Comparison of ENCODE assay signal across 39 cellular contexts in the genomic region with DNA sequence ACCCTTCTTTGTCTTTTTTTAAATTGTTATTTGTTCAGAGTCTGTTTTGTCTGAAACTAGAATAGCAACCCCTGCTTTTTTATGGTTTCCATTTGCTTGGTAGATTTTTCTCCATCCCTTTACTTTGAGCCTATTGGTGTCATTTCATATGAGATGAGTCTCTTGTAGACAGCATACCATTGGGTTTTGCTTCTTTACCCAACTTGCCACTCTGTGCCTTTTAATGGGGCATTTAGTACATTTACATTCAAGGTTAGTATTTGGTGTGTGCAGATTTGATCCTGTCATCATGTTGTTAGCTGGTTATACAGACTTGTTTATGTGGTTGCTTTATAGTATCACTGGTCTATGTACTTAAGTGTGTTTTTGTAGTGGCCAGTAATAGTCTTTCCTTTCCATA. TPM values are rescaled to one million over a fixed set of nuclear protein-coding genes. Genes with fewer than 3 reads are reported as not detected.
"Had no signal": no experiment of that assay in that cellular context is flagged by ENCODE, and none has a peak within 500 bp of the region (broad histone marks: within the 10 kb centered on the region; RNA-seq: fewer than 3 reads in every experiment).

No MANE protein-coding gene starts in this region.

- H3K27ac Mint-ChIP-seq: activated B cell treated with CpG ODN at 0.5 μM for 24 hours; activated CD4-positive, alpha-beta memory T cell treated with anti-CD3 and anti-CD28 coated beads for 36 hours; activated CD4-positive, alpha-beta T cell treated with anti-CD3 and anti-CD28 coated beads, Interleukin-2, amount 10 ng/mL, durations not matched to agents 24 days and 14 days; activated CD8-positive, alpha-beta memory T cell treated with anti-CD3 and anti-CD28 coated beads, Interleukin-2, amount 10 ng/mL, durations not matched to agents 7 days and 5 days; activated CD8-positive, alpha-beta T cell treated with anti-CD3 and anti-CD28 coated beads, Interleukin-2, amount 10 ng/mL, durations not matched to agents 7 days and 5 days; activated naive CD4-positive, alpha-beta T cell treated with anti-CD3 and anti-CD28 coated beads, Interleukin-2, amount 10 ng/mL, durations not matched to agents 7 days and 5 days; activated naive CD4-positive, alpha-beta T cell treated with anti-CD3 and anti-CD28 coated beads, Interleukin-2, amount 50 U/mL, for 24 hours; activated naive CD8-positive, alpha-beta T cell; activated naive CD8-positive, alpha-beta T cell treated with anti-CD3 and anti-CD28 coated beads, Interleukin-2, amount 10 ng/mL, durations not matched to agents 7 days and 5 days; activated naive CD8-positive, alpha-beta T cell treated with anti-CD3 and anti-CD28 coated beads, Interleukin-2, amount 50 U/mL, for 24 hours; activated T-cell treated with anti-CD3 and anti-CD28 coated beads, Interleukin-2, amount 50 U/mL, for 24 hours; activated T-helper 2 cell treated with anti-CD3 and anti-CD28 coated beads, Interferon-gamma antibody, Interleukin-2, Interleukin-4, amounts not matched to agents 10 μg/mL and 5 μg/mL and 100 μg/mL, durations not matched to agents 14 hours and 24 hours and 36 hours; brain; T-helper 1 cell treated with Interleukin-12 subunit alpha and Interleukin-12 subunit beta and Interleukin-4 antibody, amounts not matched to agents 30 μg/mL and 1 μg/mL, for 36 hours; T-helper 2 cell treated with Interferon-gamma antibody and Interleukin-4, amounts not matched to agents 5 μg/mL and 100 μg/mL, for 36 hours had no signal

- H3K4me1 Mint-ChIP-seq: activated B cell treated with CpG ODN at 0.5 μM for 24 hours; activated CD4-positive, alpha-beta T cell treated with anti-CD3 and anti-CD28 coated beads, Interleukin-2, amount 10 ng/mL, durations not matched to agents 24 days and 14 days; activated CD8-positive, alpha-beta memory T cell treated with anti-CD3 and anti-CD28 coated beads, Interleukin-2, amount 10 ng/mL, durations not matched to agents 7 days and 5 days; activated naive CD4-positive, alpha-beta T cell treated with anti-CD3 and anti-CD28 coated beads, Interleukin-2, amount 10 ng/mL, durations not matched to agents 7 days and 5 days; activated naive CD4-positive, alpha-beta T cell treated with anti-CD3 and anti-CD28 coated beads, Interleukin-2, amount 50 U/mL, for 24 hours; activated naive CD8-positive, alpha-beta T cell treated with anti-CD3 and anti-CD28 coated beads, Interleukin-2, amount 50 U/mL, for 24 hours; brain; central memory CD8-positive, alpha-beta T cell had no signal

- DNase-seq: activated B cell treated with CpG ODN at 0.5 μM for 24 hours; activated CD4-positive, alpha-beta memory T cell treated with anti-CD3 and anti-CD28 coated beads for 36 hours; activated CD4-positive, alpha-beta T cell treated with anti-CD3 and anti-CD28 coated beads for 4 hours; activated CD4-positive, alpha-beta T cell treated with anti-CD3 and anti-CD28 coated beads, Interleukin-2, amount 10 ng/mL, durations not matched to agents 24 days and 14 days; activated CD4-positive, alpha-beta T cell treated with anti-CD3 and anti-CD28 coated beads, Interleukin-2, amount 50 U/mL, for 1 hour; activated CD4-positive, alpha-beta T cell treated with anti-CD3 and anti-CD28 coated beads, Interleukin-2, amount 50 U/mL, for 4 hours; activated CD4-positive, CD25-positive, alpha-beta regulatory T cell treated with anti-CD3 and anti-CD28 coated beads, Interleukin-2, amount 50 U/mL, for 72 hours; activated CD8-positive, alpha-beta memory T cell treated with anti-CD3 and anti-CD28 coated beads for 24 hours; activated CD8-positive, alpha-beta memory T cell treated with anti-CD3 and anti-CD28 coated beads, Interleukin-2, amount 10 ng/mL, durations not matched to agents 7 days and 5 days; activated CD8-positive, alpha-beta memory T cell treated with anti-CD3 and anti-CD28 coated beads, Interleukin-2, amount 50 U/mL, for 48 hours; activated CD8-positive, alpha-beta T cell treated with anti-CD3 and anti-CD28 coated beads, Interleukin-2, amount 10 ng/mL, durations not matched to agents 7 days and 5 days; activated effector memory CD4-positive, alpha-beta T cell treated with Interleukin-2 at 50 U/mL for 16 hours; activated gamma-delta T cell; activated naive CD4-positive, alpha-beta T cell treated with anti-CD3 and anti-CD28 coated beads, Interleukin-2, amount 10 ng/mL, durations not matched to agents 7 days and 5 days; activated naive CD4-positive, alpha-beta T cell treated with Interleukin-2 at 50 U/mL for 16 hours; activated naive CD8-positive, alpha-beta T cell treated with anti-CD3 and anti-CD28 coated beads, Interleukin-2, amount 10 ng/mL, durations not matched to agents 7 days and 5 days; activated naive CD8-positive, alpha-beta T cell treated with anti-CD3 and anti-CD28 coated beads, Interleukin-2, amount 50 U/mL, for 24 hours; activated T-cell treated with anti-CD3 and anti-CD28 coated beads, Interleukin-2, amount 50 U/mL, for 24 hours; activated T-cell treated with anti-CD3 and anti-CD28 coated beads, Interleukin-2, amount 50 U/mL, for 48 hours; adrenal gland; amniotic stem cell; aorta; caudate nucleus; cerebellar nuclear complex; T-helper 1 cell; T-helper 2 cell; T-helper 9 cell had no signal

- H3K9me3 ChIP-seq: adrenal gland had no signal

- H3K27ac ChIP-seq: adrenal gland, cardiac muscle cell, VCaP had no signal

- H3K4me3 Mint-ChIP-seq: activated B cell treated with CpG ODN at 0.5 μM for 24 hours; activated CD4-positive, alpha-beta memory T cell treated with anti-CD3 and anti-CD28 coated beads for 36 hours; activated CD4-positive, alpha-beta T cell treated with anti-CD3 and anti-CD28 coated beads, Interleukin-2, amount 10 ng/mL, durations not matched to agents 24 days and 14 days; activated CD8-positive, alpha-beta memory T cell treated with anti-CD3 and anti-CD28 coated beads, Interleukin-2, amount 10 ng/mL, durations not matched to agents 7 days and 5 days; activated CD8-positive, alpha-beta T cell treated with anti-CD3 and anti-CD28 coated beads, Interleukin-2, amount 10 ng/mL, durations not matched to agents 7 days and 5 days; activated naive CD4-positive, alpha-beta T cell treated with anti-CD3 and anti-CD28 coated beads, Interleukin-2, amount 10 ng/mL, durations not matched to agents 7 days and 5 days; activated naive CD4-positive, alpha-beta T cell treated with anti-CD3 and anti-CD28 coated beads, Interleukin-2, amount 50 U/mL, for 24 hours; activated naive CD8-positive, alpha-beta T cell; activated naive CD8-positive, alpha-beta T cell treated with anti-CD3 and anti-CD28 coated beads, Interleukin-2, amount 10 ng/mL, durations not matched to agents 7 days and 5 days; activated naive CD8-positive, alpha-beta T cell treated with anti-CD3 and anti-CD28 coated beads, Interleukin-2, amount 50 U/mL, for 24 hours; activated T-cell treated with anti-CD3 and anti-CD28 coated beads, Interleukin-2, amount 50 U/mL, for 24 hours; brain; central memory CD8-positive, alpha-beta T cell; T-helper 1 cell treated with Interleukin-12 subunit alpha and Interleukin-12 subunit beta and Interleukin-4 antibody, amounts not matched to agents 30 μg/mL and 1 μg/mL, for 36 hours; T-helper 2 cell treated with Interferon-gamma antibody and Interleukin-4, amounts not matched to agents 5 μg/mL and 100 μg/mL, for 36 hours had no signal

- ATAC-seq: activated CD8-positive, alpha-beta memory T cell treated with anti-CD3 and anti-CD28 coated beads, Interleukin-2, amount 10 ng/mL, durations not matched to agents 7 days and 5 days; activated CD8-positive, alpha-beta T cell treated with anti-CD3 and anti-CD28 coated beads, Interleukin-2, amount 10 ng/mL, durations not matched to agents 7 days and 5 days; activated naive CD8-positive, alpha-beta T cell treated with anti-CD3 and anti-CD28 coated beads, Interleukin-2, amount 50 U/mL, for 24 hours had no signal

- H3K27me3 ChIP-seq: adrenal gland, cardiac muscle cell had no signal

- H3K4me1 ChIP-seq: adrenal gland had no signal

- H3K4me3 ChIP-seq: adrenal gland, cardiac muscle cell had no signal

- FAIRE-seq: bronchial epithelial cell, TTC549 had no signal

- H3K27me3 Mint-ChIP-seq: activated B cell treated with CpG ODN at 0.5 μM for 24 hours; activated CD4-positive, alpha-beta memory T cell treated with anti-CD3 and anti-CD28 coated beads for 36 hours; activated CD4-positive, alpha-beta T cell treated with anti-CD3 and anti-CD28 coated beads, Interleukin-2, amount 10 ng/mL, durations not matched to agents 24 days and 14 days; activated CD8-positive, alpha-beta memory T cell treated with anti-CD3 and anti-CD28 coated beads, Interleukin-2, amount 10 ng/mL, durations not matched to agents 7 days and 5 days; activated naive CD4-positive, alpha-beta T cell treated with anti-CD3 and anti-CD28 coated beads, Interleukin-2, amount 10 ng/mL, durations not matched to agents 7 days and 5 days; activated naive CD4-positive, alpha-beta T cell treated with anti-CD3 and anti-CD28 coated beads, Interleukin-2, amount 50 U/mL, for 24 hours; activated naive CD8-positive, alpha-beta T cell; activated naive CD8-positive, alpha-beta T cell treated with anti-CD3 and anti-CD28 coated beads, Interleukin-2, amount 10 ng/mL, durations not matched to agents 7 days and 5 days; activated naive CD8-positive, alpha-beta T cell treated with anti-CD3 and anti-CD28 coated beads, Interleukin-2, amount 50 U/mL, for 24 hours; activated T-cell treated with anti-CD3 and anti-CD28 coated beads, Interleukin-2, amount 50 U/mL, for 24 hours; central memory CD8-positive, alpha-beta T cell had no signal

- H3K36me3 ChIP-seq: adrenal gland, cardiac muscle cell had no signal

RNA-seq across cellular contexts. Expression of gene HEPACAM, which starts 46.2 kb away (rescaled TPM):
- total RNA-seq: activated B cell treated with CpG ODN at 0.5 μM for 24 hours; activated CD4-positive, alpha-beta memory T cell treated with anti-CD3 and anti-CD28 coated beads for 36 hours; activated CD4-positive, alpha-beta T cell treated with anti-CD3 and anti-CD28 coated beads, Interleukin-2, amount 10 ng/mL, durations not matched to agents 24 days and 14 days; activated CD8-positive, alpha-beta memory T cell treated with anti-CD3 and anti-CD28 coated beads, Interleukin-2, amount 10 ng/mL, durations not matched to agents 7 days and 5 days; activated CD8-positive, alpha-beta T cell treated with anti-CD3 and anti-CD28 coated beads, Interleukin-2, amount 10 ng/mL, durations not matched to agents 7 days and 5 days; activated naive CD8-positive, alpha-beta T cell treated with anti-CD3 and anti-CD28 coated beads, Interleukin-2, amount 10 ng/mL, durations not matched to agents 7 days and 5 days; activated T-helper 2 cell treated with anti-CD3 and anti-CD28 coated beads, Interferon-gamma antibody, Interleukin-2, Interleukin-4, amounts not matched to agents 10 μg/mL and 5 μg/mL and 100 μg/mL, durations not matched to agents 14 hours and 24 hours and 36 hours; bronchial epithelial cell; chondrocyte had no signal
- polyA plus RNA-seq: aorta, cardiac muscle cell had no signal
